ENCODE assay signal across 8 cellular contexts in genomic region chr10:116006508-116006907, GRCh38.
"Had no signal": no experiment of that assay in that cellular context is flagged by ENCODE, and none has a peak within 500 bp of the region (broad histone marks: within the 10 kb centered on the region; RNA-seq: fewer than 3 reads in every experiment).

No MANE protein-coding gene starts in this region.

- H3K4me3 ChIP-seq: GM12878 had no signal

- ATAC-seq: GM12878 had no signal

- FAIRE-seq: G401.6, GM12878, GM12891, GM12892, GM18507, GM19239 had no signal

- DNase-seq: GDM1, GF-D8 had no signal
